ENCODE assay signal across 8 cellular contexts in genomic region chr9:29356-29755, GRCh38. TPM values are rescaled to one million over a fixed set of nuclear protein-coding genes. Genes with fewer than 3 reads are reported as not detected.
DNase-seq lines count a peak whose midpoint lies in the region; ATAC-seq, FAIRE-seq and TF ChIP-seq lines count a peak whose summit lies in the region.
"Not testable (repeated sequence)": the region's sequence is repeated elsewhere in the genome, so short reads cannot be mapped to it uniquely, and the experiment has no call there.

Gene WASHC1, minus strand, starts transcription at chr9:29456. Its CDS starts 4,457 bp downstream, at chr9:24999.

- dilution Hi-C loops in IMR-90 (cut with HindIII; ENCODE audit: low sequenced_read_pairs, unreplicated experiment); keratinocyte (cut with MboI; ENCODE audit: extremely low pct_ligation_motif_present, low sequenced_read_pairs): not testable (repeated sequence)

- H3K9me1 ChIP-seq in IMR-90 (ENCODE audit: insufficient read depth, low read length); keratinocyte (ENCODE audit: control insufficient read depth, extremely low read depth, insufficient read depth, low read length): not testable (repeated sequence)

- not testable (repeated sequence) for H2BK5ac ChIP-seq in IMR-90 (ENCODE audit: low read depth, low read length, poor library complexity, severe bottlenecking)

- FAIRE-seq in keratinocyte (lab: Jason Lieb, UNC): not testable (repeated sequence)

- not testable (repeated sequence) for H3K4me3 Mint-ChIP-seq in CD4-positive, alpha-beta T cell

- not testable (repeated sequence) for H2BK120ac ChIP-seq in IMR-90 (ENCODE audit: low read depth, low read length)

- TF ChIP-seq POLR2A in IMR-90 (IDR thresholded peaks at IDR 0.05; ENCODE audit: low read depth, low read length); adrenal gland (IDR thresholded peaks at IDR 0.05); esophagus muscularis mucosa (IDR thresholded peaks at IDR 0.05; ENCODE audit: low read depth): not testable (repeated sequence)

- H3K79me1 ChIP-seq in IMR-90 (ENCODE audit: low read depth in 1 of 2, low read length in 2 of 2): not testable (repeated sequence)

- not testable (repeated sequence) for BruUV-seq in IMR-90 (replicated peaks; lab: Mats Ljungman, UMichigan)

- not testable (repeated sequence) for H3K9ac ChIP-seq in IMR-90 (ENCODE audit: low read depth, low read length)
- H3K9ac ChIP-seq in keratinocyte (ENCODE audit: control insufficient read depth, extremely low read depth, insufficient read depth, low read length): peak within 1 kb of the TSS; percentile 52

- in situ Hi-C loops in IMR-90 (cut with MboI; ENCODE audit: low sequenced_read_pairs): not testable (repeated sequence)

- not testable (repeated sequence) for H2AFZ ChIP-seq in IMR-90 (replicated peaks; ENCODE audit: low read length, poor library complexity); keratinocyte (ENCODE audit: control insufficient read depth, low read length)

- not testable (repeated sequence) for H2BK20ac ChIP-seq in IMR-90 (ENCODE audit: low read depth, low read length)

- intact Hi-C loops in CD4-positive, alpha-beta T cell (cut with DNase I, micrococcal nuclease); IMR-90 (cut with micrococcal nuclease); T-helper 2 cell treated with Interferon-gamma antibody and Interleukin-4, amounts not matched to agents 100 ng/mL and 5 ng/mL, for 36 hours (cut with micrococcal nuclease); adrenal gland (cut with DNase I); esophagus muscularis mucosa (cut with DNase I); tibial artery (cut with DNase I; ENCODE audit: low total_unique reads): not testable (repeated sequence)

- not testable (repeated sequence) for H3K18ac ChIP-seq in IMR-90 (ENCODE audit: low read depth, low read length)

- H3K27ac Mint-ChIP-seq in CD4-positive, alpha-beta T cell: not testable (repeated sequence)

- not testable (repeated sequence) for H4K20me1 ChIP-seq in IMR-90 (ENCODE audit: insufficient read depth, low read length); keratinocyte (ENCODE audit: control insufficient read depth, extremely low read depth, insufficient read depth, low read length)

- not testable (repeated sequence) for H3K14ac ChIP-seq in IMR-90 (replicated peaks; ENCODE audit: low read depth, low read length)

- H3K9me3 Mint-ChIP-seq in CD4-positive, alpha-beta T cell: not testable (repeated sequence)

- H3K36me3 ChIP-seq in IMR-90 (ENCODE audit: control insufficient read depth, insufficient read depth, low read length); adrenal gland (replicated peaks in 1 of 2); esophagus muscularis mucosa; keratinocyte (ENCODE audit: control insufficient read depth in 2 of 2, extremely low read depth in 1 of 2, insufficient read depth in 2 of 2, low read length in 2 of 2); neutrophil; tibial artery: not testable (repeated sequence)

- TF ChIP-seq EP300 in esophagus muscularis mucosa (IDR thresholded peaks at IDR 0.05): not testable (repeated sequence)

- TF ChIP-seq RAD21 in IMR-90 (IDR thresholded peaks at IDR 0.05; ENCODE audit: low read length): not testable (repeated sequence)

- H3K4ac ChIP-seq in IMR-90 (ENCODE audit: low read depth, low read length): not testable (repeated sequence)

- not testable (repeated sequence) for H3K27me3 Mint-ChIP-seq in CD4-positive, alpha-beta T cell

- TF ChIP-seq CTCF in CD4-positive, alpha-beta T cell (IDR thresholded peaks at IDR 0.05); IMR-90 (conservative IDR thresholded peaks at IDR 0.05; ENCODE audit: low read depth, low read length); adrenal gland (IDR thresholded peaks at IDR 0.05); esophagus muscularis mucosa (IDR thresholded peaks at IDR 0.05); keratinocyte (optimal IDR thresholded peaks at IDR 0.05 in 1 of 3, IDR thresholded peaks at IDR 0.05 in 1 of 3, conservative IDR thresholded peaks at IDR 0.05 in 1 of 3; ENCODE audit: extremely low read depth in 1 of 3, insufficient read depth in 2 of 3, low read length in 3 of 3); neutrophil (IDR thresholded peaks at IDR 0.05); tibial artery (IDR thresholded peaks at IDR 0.05): not testable (repeated sequence)

- not testable (repeated sequence) for H3K79me2 ChIP-seq in keratinocyte (ENCODE audit: control insufficient read depth, insufficient read depth, low read length)

- H3K4me2 ChIP-seq in IMR-90 (ENCODE audit: low read depth, low read length); keratinocyte (ENCODE audit: control insufficient read depth, extremely low read depth, insufficient read depth, low read depth, low read length): not testable (repeated sequence)

- not testable (repeated sequence) for H3K27ac ChIP-seq in CD4-positive, alpha-beta T cell (ENCODE audit: low read depth, low read length); IMR-90 (ENCODE audit: insufficient read depth, low read length); adrenal gland; esophagus muscularis mucosa (replicated peaks in 1 of 4); keratinocyte (ENCODE audit: control insufficient read depth, insufficient read depth, low read length); tibial artery
- peak within 1 kb of the TSS; percentile 42 for H3K27ac ChIP-seq in neutrophil

- not testable (repeated sequence) for ATAC-seq in CD4-positive, alpha-beta T cell (ENCODE audit: poor library complexity); IMR-90 (ENCODE audit: low read depth)

- DNase-seq in CD4-positive, alpha-beta T cell; IMR-90; adrenal gland; esophagus muscularis mucosa (ENCODE audit: extremely low spot score); keratinocyte (ENCODE audit: low read depth, low spot score); tibial artery: not testable (repeated sequence)

- not testable (repeated sequence) for H3K4me1 ChIP-seq in IMR-90 (ENCODE audit: control insufficient read depth, insufficient read depth, low read length); adrenal gland (replicated peaks in 1 of 2); esophagus muscularis mucosa; keratinocyte (ENCODE audit: control insufficient read depth, extremely low read depth, insufficient read depth, low read length); neutrophil (ENCODE audit: control insufficient read depth in 1 of 2, insufficient read depth in 1 of 2, low read depth in 1 of 2, low read length in 1 of 2); tibial artery

- not testable (repeated sequence) for H3K4me1 Mint-ChIP-seq in CD4-positive, alpha-beta T cell (ENCODE audit: low read depth)

- H2AK9ac ChIP-seq in IMR-90 (replicated peaks; ENCODE audit: low read depth, low read length, poor library complexity): not testable (repeated sequence)

- CTCF ChIA-PET in CD4-positive, alpha-beta T cell (lab: Charles Lee); IMR-90 (lab: Yijun Ruan, JAX): not testable (repeated sequence)

- H3K23ac ChIP-seq in IMR-90 (ENCODE audit: low read depth, low read length): not testable (repeated sequence)

- not testable (repeated sequence) for H4K91ac ChIP-seq in IMR-90 (ENCODE audit: insufficient read depth, low read depth, low read length)

- not testable (repeated sequence) for H2AK5ac ChIP-seq in IMR-90 (ENCODE audit: low read depth, low read length)

- H2BK15ac ChIP-seq in IMR-90 (ENCODE audit: low read depth, low read length): not testable (repeated sequence)

- H3K27me3 ChIP-seq in CD4-positive, alpha-beta T cell (ENCODE audit: control insufficient read depth, insufficient read depth, low read length); IMR-90 (ENCODE audit: control insufficient read depth, insufficient read depth, low read length); adrenal gland; esophagus muscularis mucosa; keratinocyte (ENCODE audit: control insufficient read depth, extremely low read depth, insufficient read depth, low read length); neutrophil; tibial artery: not testable (repeated sequence)

- not testable (repeated sequence) for H3K9me3 ChIP-seq in CD4-positive, alpha-beta T cell (ENCODE audit: control insufficient read depth, low read length); IMR-90 (ENCODE audit: control insufficient read depth, insufficient read depth, low read length); adrenal gland (replicated peaks in 1 of 3); esophagus muscularis mucosa; keratinocyte (ENCODE audit: control insufficient read depth, low read depth, low read length); neutrophil; tibial artery

- WGBS in IMR-90 (ENCODE audit: extremely low coverage in 2 of 2, insufficient read length in 1 of 2), 2 experiments: no CpG with 5 or more reads among the region's 20 CpGs
- WGBS in adrenal gland, 4 donors: 0% methylated on average over 2 of the region's 20 CpGs; no CpG with 5 or more reads in 3 of the 4 donors
- no CpG with 5 or more reads among the region's 20 CpGs for WGBS in esophagus muscularis mucosa

- H3K36me3 Mint-ChIP-seq in CD4-positive, alpha-beta T cell (ENCODE audit: low read depth): not testable (repeated sequence)

- POLR2A ChIA-PET in CD4-positive, alpha-beta T cell (lab: Charles Lee); IMR-90 (lab: Charles Lee; ENCODE audit: unreplicated experiment): not testable (repeated sequence)

- H3K56ac ChIP-seq in IMR-90 (ENCODE audit: extremely low read depth, insufficient read depth, low read length): not testable (repeated sequence)

- not testable (repeated sequence) for H4K8ac ChIP-seq in IMR-90 (ENCODE audit: low read depth in 2 of 2, low read length in 2 of 2)

- H4K5ac ChIP-seq in IMR-90 (ENCODE audit: low read depth, low read length): not testable (repeated sequence)

- H3K4me3 ChIP-seq in IMR-90 (ENCODE audit: insufficient read depth, low read depth, low read length) (peak within 1 kb of the TSS; percentile 55), adrenal gland (peak within 1 kb of the TSS in 1 of 4 donors; percentile 52), esophagus muscularis mucosa (peak within 1 kb of the TSS; percentile 35 to 59 (median 50)), keratinocyte (ENCODE audit: control insufficient read depth in 2 of 3, extremely low read depth in 1 of 3, insufficient read depth in 2 of 3, low read depth in 1 of 3, low read length in 3 of 3) (peak within 1 kb of the TSS in 2 of 3 experiments; percentile 33 to 59), neutrophil (ENCODE audit: low read depth in 1 of 2, low read length in 1 of 2) (peak within 1 kb of the TSS; percentile 36 to 44), tibial artery (peak within 1 kb of the TSS; percentile 37 to 51)

RNA-seq across cellular contexts. Expression of gene WASHC1, which starts in this region (rescaled TPM):
- total RNA-seq in CD4-positive, alpha-beta T cell: 10 to 100 TPM; 10.9 to 11.2 TPM
- 3.0 and 3.1 TPM in 2 replicates for total RNA-seq in IMR-90 (2012; rRNA removed)
- polyA plus RNA-seq in IMR-90 (2012; rRNA removed): 13.7 and 17.6 TPM in 2 replicates
- polyA plus RNA-seq in IMR-90 (2012; cell fraction: cytosol; rRNA removed): 7.8 and 8.1 TPM in 2 replicates
- polyA plus RNA-seq in IMR-90 (2012; cell fraction: nucleus; rRNA removed; ENCODE audit: low replicate concordance): 59.0 and 84.7 TPM in 2 replicates
- 18.3 and 18.4 TPM in 2 replicates for total RNA-seq in T-helper 2 cell treated with Interferon-gamma antibody and Interleukin-4, amounts not matched to agents 100 ng/mL and 5 ng/mL, for 36 hours
- 10 to 100 TPM in 4 of 8 donors, 1 to 10 TPM in 4; 3.9 to 20.2 (median 9.5) TPM for total RNA-seq in adrenal gland
- 10 to 100 TPM in 2 of 3 donors, 1 to 10 TPM in 1; 5.2 to 68.5 (median 61.6) TPM for polyA plus RNA-seq in adrenal gland
- total RNA-seq in esophagus muscularis mucosa: 1 to 10 TPM; 3.0 to 9.6 (median 6.5) TPM
- 5.3 to 12.3 TPM (median 7.7 TPM) in 3 replicates for polyA plus RNA-seq in keratinocyte
- 7.4 TPM for polyA plus RNA-seq in keratinocyte (2011; ENCODE audit: low read depth)
- polyA plus RNA-seq in keratinocyte (2011; cell fraction: cytosol; rRNA removed): 4.1 and 8.6 TPM in 2 replicates
- polyA plus RNA-seq in keratinocyte (2011; cell fraction: nucleus; rRNA removed): 17.8 and 27.2 TPM in 2 replicates
- 6.3 and 10.2 TPM in 2 replicates for polyA plus RNA-seq in keratinocyte (2012; ENCODE audit: low replicate concordance)
- polyA minus RNA-seq in keratinocyte: 6.2 to 7.8 TPM (median 7.2 TPM) in 3 replicates
- not detected for polyA minus RNA-seq in keratinocyte (2011; cell fraction: cytosol; rRNA and poly(A)+ RNA removed)
- polyA minus RNA-seq in keratinocyte (2011; cell fraction: nucleus; rRNA and poly(A)+ RNA removed): 4.3 and 5.7 TPM in 2 replicates
